ENCODE assay signal across 11 cellular contexts in genomic region chr4:173448103-173448502, GRCh38. TPM values are rescaled to one million over a fixed set of nuclear protein-coding genes. Genes with fewer than 3 reads are reported as not detected.
DNase-seq lines count a peak whose midpoint lies in the region; ATAC-seq and TF ChIP-seq lines count a peak whose summit lies in the region.
"Had no signal": no experiment of that assay in that cellular context is flagged by ENCODE, and none has a peak within 500 bp of the region (broad histone marks: within the 10 kb centered on the region; RNA-seq: fewer than 3 reads in every experiment).

No MANE protein-coding gene starts in this region.

- H3K4me3 Mint-ChIP-seq in activated T-cell treated with anti-CD3 and anti-CD28 coated beads, Interleukin-2, amount 50 U/mL, for 4 hours, result no peak overlapping the region
- H3K4me3 Mint-ChIP-seq: memory B cell had no signal

- H3K9me3 ChIP-seq in osteoblast (ENCODE audit: low read depth, low read length), result no peaks in the 10 kb centered on the region

- no peaks in the 10 kb centered on the region for H4K20me1 ChIP-seq in osteoblast (ENCODE audit: insufficient read depth, low read length)

- no peak overlapping the region for H2AFZ ChIP-seq in osteoblast (ENCODE audit: low read length)

- no peaks in the 10 kb centered on the region for H3K27me3 Mint-ChIP-seq in activated T-cell treated with anti-CD3 and anti-CD28 coated beads, Interleukin-2, amount 50 U/mL, for 4 hours (ENCODE audit: low read depth)

- H3K4me1 Mint-ChIP-seq in activated T-cell treated with anti-CD3 and anti-CD28 coated beads, Interleukin-2, amount 50 U/mL, for 4 hours (ENCODE audit: low read depth), result no peaks in the 10 kb centered on the region

- no peaks in the 10 kb centered on the region for H3K36me3 ChIP-seq in osteoblast (ENCODE audit: insufficient read depth, low read length)

- peak; percentile 73 for DNase-seq in DMS 273 treated with DMSO at 0.1 percent for 48 hours (lab: John Stamatoyannopoulos, UW)
- peak; percentile 31 for DNase-seq in NCI-H2196 (lab: John Stamatoyannopoulos, UW; ENCODE audit: unreplicated experiment)
- DNase-seq in choroid plexus epithelial cell (ENCODE audit: low read depth), result peak; percentile 10
- DNase-seq in osteoblast (ENCODE audit: insufficient read length, low spot score, missing footprints), result no peak
- DNase-seq in activated naive CD4-positive, alpha-beta T cell (lab: John Stamatoyannopoulos, UW), result no peak
- DNase-seq in DMS114 treated with DMSO at 0.1 percent for 48 hours (lab: John Stamatoyannopoulos, UW; ENCODE audit: unreplicated experiment), result no peak
- no peak for DNase-seq in activated T-cell treated with anti-CD3 and anti-CD28 coated beads, Interleukin-2, amount 50 U/mL, for 4 hours
- no peak for DNase-seq in ecto neural progenitor cell (ENCODE audit: low spot score)
- DNase-seq: activated T-cell treated with anti-CD3 and anti-CD28 coated beads for 4 hours, DMS79 had no signal

- H3K9me3 Mint-ChIP-seq in activated T-cell treated with anti-CD3 and anti-CD28 coated beads, Interleukin-2, amount 50 U/mL, for 4 hours, result no peaks in the 10 kb centered on the region

- TF ChIP-seq CTCF in choroid plexus epithelial cell (conservative IDR thresholded peaks at IDR 0.05; ENCODE audit: low read depth, low read length) (no peak), osteoblast (IDR thresholded peaks at IDR 0.05; ENCODE audit: extremely low read depth, low read depth, low read length) (no peak)

- peak overlapping the region; percentile 55 for H3K27ac ChIP-seq in osteoblast (ENCODE audit: low read depth, low read length)

- no peaks in the 10 kb centered on the region for H3K36me3 Mint-ChIP-seq in activated T-cell treated with anti-CD3 and anti-CD28 coated beads, Interleukin-2, amount 50 U/mL, for 4 hours (ENCODE audit: insufficient read depth)

- peak overlapping the region; percentile 74 for H3K4me2 ChIP-seq in osteoblast (ENCODE audit: insufficient read depth, low read length)

- peaks cover 35% of the 10 kb centered on the region for H3K4me1 ChIP-seq in osteoblast (ENCODE audit: insufficient read depth, low read length)

- H3K4me3 ChIP-seq in choroid plexus epithelial cell (ENCODE audit: low read depth, low read length), result no peak overlapping the region
- H3K4me3 ChIP-seq in osteoblast (ENCODE audit: insufficient read depth, low read length), result no peak overlapping the region

- no peak for ATAC-seq in activated T-cell treated with anti-CD3 and anti-CD28 coated beads, Interleukin-2, amount 50 U/mL, for 4 hours

- no peaks in the 10 kb centered on the region for H3K79me2 ChIP-seq in osteoblast (ENCODE audit: insufficient read depth, low read length)

- H3K27me3 ChIP-seq in osteoblast (ENCODE audit: insufficient read depth, low read length), result no peaks in the 10 kb centered on the region

RNA-seq across cellular contexts. Expression of gene SCRG1, which starts 49.2 kb away (rescaled TPM):
- 0.88 and 7.6 TPM in 2 replicates for total RNA-seq in osteoblast
- not detected for total RNA-seq in activated T-cell treated with anti-CD3 and anti-CD28 coated beads, Interleukin-2, amount 50 U/mL, for 4 hours

Comparison
In these comparisons a context has a peak if more than half of its experiments do, and no peak if none do; other contexts are left out.
1. DNase-seq: peak in DMS 273 treated with DMSO at 0.1 percent for 48 hours (single experiment), NCI-H2196 (single experiment) and choroid plexus epithelial cell (single experiment); none in osteoblast (single experiment), activated naive CD4-positive, alpha-beta T cell (0 of 4), DMS114 treated with DMSO at 0.1 percent for 48 hours (single experiment), activated T-cell treated with anti-CD3 and anti-CD28 coated beads, Interleukin-2, amount 50 U/mL, for 4 hours (single experiment) and ecto neural progenitor cell (single experiment).